In the genomic region with DNA sequence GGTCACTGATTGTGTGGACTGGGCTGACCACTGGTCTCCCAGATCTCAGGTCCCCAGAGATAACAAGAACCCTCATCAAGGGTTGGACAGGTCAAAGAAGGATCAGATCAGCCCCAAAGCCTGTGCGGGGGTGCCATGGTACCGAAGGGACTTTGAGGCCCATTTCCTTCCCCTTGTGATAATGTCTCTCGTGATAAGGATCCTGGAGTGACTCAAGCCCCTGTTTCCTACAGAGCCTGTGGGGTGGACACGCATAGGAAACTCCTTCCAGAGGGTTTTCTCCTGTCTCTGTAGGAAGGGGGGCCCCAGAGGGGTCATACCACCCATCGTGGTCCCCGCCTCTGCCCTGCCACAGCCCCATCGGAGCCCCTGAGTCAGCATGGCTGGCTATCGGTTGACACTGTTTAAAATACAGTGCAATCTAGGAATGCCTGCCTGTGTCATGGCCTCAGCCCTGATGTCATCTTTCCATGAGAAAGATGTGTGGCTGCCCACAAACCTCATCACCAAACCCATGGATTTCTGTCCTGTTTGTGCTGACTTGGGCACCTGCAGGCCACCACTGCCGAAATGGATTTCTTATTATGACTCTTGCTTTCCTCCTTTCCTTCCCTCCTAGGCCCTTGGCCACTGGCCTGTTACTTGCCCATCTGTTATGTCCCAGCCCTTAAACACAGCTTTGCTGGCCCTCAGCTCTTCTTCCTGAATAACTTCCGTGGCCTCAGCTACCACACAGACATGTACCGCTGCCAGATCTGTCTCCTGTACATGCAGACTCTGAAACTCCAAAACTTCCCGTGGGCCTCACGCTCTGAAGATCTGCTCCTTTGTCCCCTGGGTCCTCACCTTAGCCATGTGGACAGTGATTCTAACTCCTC, we compare ENCODE assay signal across 12 cellular contexts. TPM values are rescaled to one million over a fixed set of nuclear protein-coding genes. Genes with fewer than 3 reads are reported as not detected.
DNase-seq lines count a peak whose midpoint lies in the region; ATAC-seq, FAIRE-seq and TF ChIP-seq lines count a peak whose summit lies in the region.
"Had no signal": no experiment of that assay in that cellular context is flagged by ENCODE, and none has a peak within 500 bp of the region (broad histone marks: within the 10 kb centered on the region; RNA-seq: fewer than 3 reads in every experiment).

No MANE protein-coding gene starts in this region.

- no peak overlapping the region for H3K27ac ChIP-seq in kidney (ENCODE audit: low read depth in 2 of 2, low read length in 2 of 2)

- peak; percentile 64 for DNase-seq in stimulated activated naive CD4-positive, alpha-beta T cell treated with Interleukin-2 at 50 U/mL for 16 hours (lab: John Stamatoyannopoulos, UW)
- no peak for DNase-seq in stimulated activated naive CD4-positive, alpha-beta T cell (lab: John Stamatoyannopoulos, UW)
- peak; percentile 38 for DNase-seq in activated T-cell treated with anti-CD3 and anti-CD28 coated beads, Interleukin-2, amount 50 U/mL, for 4 hours
- DNase-seq in kidney (peak; percentile 42), T-cell (no peak)
- DNase-seq: CD8-positive, alpha-beta T cell; NCI-H748 treated with DMSO at 0.1 percent for 48 hours had no signal

- H3K9me3 Mint-ChIP-seq in activated T-cell treated with anti-CD3 and anti-CD28 coated beads, Interleukin-2, amount 50 U/mL, for 4 hours = no peaks in the 10 kb centered on the region
- no peaks in the 10 kb centered on the region for H3K9me3 Mint-ChIP-seq in T-cell
- H3K9me3 Mint-ChIP-seq: CD8-positive, alpha-beta T cell had no signal

- H3K27me3 Mint-ChIP-seq in activated T-cell treated with anti-CD3 and anti-CD28 coated beads, Interleukin-2, amount 50 U/mL, for 4 hours (ENCODE audit: low read depth) = no peaks in the 10 kb centered on the region
- no peaks in the 10 kb centered on the region for H3K27me3 Mint-ChIP-seq in T-cell

- peaks cover 34% of the 10 kb centered on the region for H3K4me1 Mint-ChIP-seq in activated T-cell treated with anti-CD3 and anti-CD28 coated beads, Interleukin-2, amount 50 U/mL, for 4 hours (ENCODE audit: low read depth)
- H3K4me1 Mint-ChIP-seq in T-cell = peaks cover 0 to 36% (median 16%) of the 10 kb centered on the region in 3 donors

- no peaks in the 10 kb centered on the region for H3K4me1 ChIP-seq in kidney (ENCODE audit: control insufficient read depth in 1 of 2, insufficient read depth in 1 of 2, low read depth in 1 of 2, low read length in 2 of 2)

- H3K4me3 ChIP-seq in kidney (ENCODE audit: low read length in 2 of 2) = no peak overlapping the region

- no peak overlapping the region for H3K9ac ChIP-seq in kidney (ENCODE audit: low read length in 2 of 2)

- POLR2A ChIA-PET in T-cell (lab: Charles Lee) = no interaction called here

- H3K36me3 Mint-ChIP-seq in activated T-cell treated with anti-CD3 and anti-CD28 coated beads, Interleukin-2, amount 50 U/mL, for 4 hours (ENCODE audit: insufficient read depth) = no peaks in the 10 kb centered on the region
- H3K36me3 Mint-ChIP-seq in T-cell = no peaks in the 10 kb centered on the region
- H3K36me3 Mint-ChIP-seq: CD8-positive, alpha-beta T cell had no signal

- intact Hi-C loops in kidney (cut with DNase I) = no loop called here

- no peaks in the 10 kb centered on the region for H3K9me3 ChIP-seq in kidney (ENCODE audit: control insufficient read depth in 1 of 2, low read length in 2 of 2)

- CTCF ChIA-PET in T-cell (lab: Charles Lee) = interaction anchor here in 1 of 2 donors (0.7 kb wide), 1 partner anchor 33 kb away, joined by 4 read pairs; no protein-coding TSS in a partner anchor

- FAIRE-seq in kidney (lab: Jason Lieb, UNC) = no peak
- FAIRE-seq: bronchial epithelial cell had no signal

- no peaks in the 10 kb centered on the region for H3K36me3 ChIP-seq in kidney (ENCODE audit: control insufficient read depth in 1 of 2, insufficient read depth in 2 of 2, low read length in 2 of 2)

- H3K27ac Mint-ChIP-seq in T-cell = no peak overlapping the region
- H3K27ac Mint-ChIP-seq: CD8-positive, alpha-beta T cell had no signal

- no peak for TF ChIP-seq CTCF in kidney (IDR thresholded peaks at IDR 0.05; ENCODE audit: borderline replicate concordance, extremely low read depth, insufficient read depth)

- H3K4me3 Mint-ChIP-seq in activated T-cell treated with anti-CD3 and anti-CD28 coated beads, Interleukin-2, amount 50 U/mL, for 4 hours = no peak overlapping the region
- no peak overlapping the region for H3K4me3 Mint-ChIP-seq in T-cell
- H3K4me3 Mint-ChIP-seq: CD8-positive, alpha-beta T cell had no signal

- ATAC-seq in activated T-cell treated with anti-CD3 and anti-CD28 coated beads, Interleukin-2, amount 50 U/mL, for 4 hours = peak; percentile 51 to 60
- no peak for ATAC-seq in GM21619 (IDR thresholded peaks at IDR 0.05; ENCODE audit: unreplicated experiment)
- no peak for ATAC-seq in T-cell (replicated peaks in 1 of 4)
- ATAC-seq in HG03045 (IDR thresholded peaks at IDR 0.05; ENCODE audit: unreplicated experiment) = no peak
- no peak for ATAC-seq in HG03139 (IDR thresholded peaks at IDR 0.05; ENCODE audit: unreplicated experiment)
- ATAC-seq: CD8-positive, alpha-beta T cell had no signal

RNA-seq across cellular contexts. Expression of a gene that starts 2.9 kb away (rescaled TPM):
- 100 to 1,000 TPM; 130 to 283 (median 277) TPM for total RNA-seq in activated T-cell treated with anti-CD3 and anti-CD28 coated beads, Interleukin-2, amount 50 U/mL, for 4 hours
- total RNA-seq in kidney = not detected
- not detected for polyA plus RNA-seq in kidney (ENCODE audit: insufficient read depth, low read depth, low replicate concordance)
- under 1 TPM in 1 of 5 donors, not detected in 4; 0.89 TPM for total RNA-seq in T-cell
- total RNA-seq: bronchial epithelial cell, mesenteric fat pad had no signal

RNA-seq across cellular contexts. Expression of a gene that starts 10.2 kb away (rescaled TPM):
- total RNA-seq in activated T-cell treated with anti-CD3 and anti-CD28 coated beads, Interleukin-2, amount 50 U/mL, for 4 hours = 100 to 1,000 TPM in 2 of 3 donors, 10 to 100 TPM in 1; 94.6 to 152 (median 138) TPM
- not detected for total RNA-seq in kidney
- polyA plus RNA-seq in kidney (ENCODE audit: insufficient read depth, low read depth, low replicate concordance) = not detected
- not detected for total RNA-seq in T-cell
- total RNA-seq: bronchial epithelial cell; CD8-positive, alpha-beta T cell; mesenteric fat pad had no signal

RNA-seq across cellular contexts. Expression of a gene that starts 59.2 kb away (rescaled TPM):
- 10 to 100 TPM; 25.0 to 38.0 (median 27.1) TPM for total RNA-seq in activated T-cell treated with anti-CD3 and anti-CD28 coated beads, Interleukin-2, amount 50 U/mL, for 4 hours
- total RNA-seq in kidney = 1.4 TPM
- 2.1 TPM for polyA plus RNA-seq in kidney (ENCODE audit: insufficient read depth, low read depth, low replicate concordance)
- total RNA-seq in T-cell = 10 to 100 TPM; 23.7 to 42.9 (median 27.8) TPM

Comparison
In these comparisons a context has a peak if more than half of its experiments do, and no peak if none do; other contexts are left out.
1. DNase-seq: peak in stimulated activated naive CD4-positive, alpha-beta T cell treated with Interleukin-2 at 50 U/mL for 16 hours (single experiment), activated T-cell treated with anti-CD3 and anti-CD28 coated beads, Interleukin-2, amount 50 U/mL, for 4 hours (single experiment) and kidney (single experiment); none in stimulated activated naive CD4-positive, alpha-beta T cell (0 of 6) and T-cell (0 of 34).
2. ATAC-seq: peak in activated T-cell treated with anti-CD3 and anti-CD28 coated beads, Interleukin-2, amount 50 U/mL, for 4 hours (2 of 2); none in GM21619 (single experiment), T-cell (0 of 4), HG03045 (single experiment) and HG03139 (single experiment).
3. RNA of a gene that starts 2.9 kb away (total RNA-seq): 130 to 283 TPM in activated T-cell treated with anti-CD3 and anti-CD28 coated beads, Interleukin-2, amount 50 U/mL, for 4 hours; 0.89 TPM in T-cell and not detected in kidney (single experiment); every median in the first group is over 10 times any median in the second.
4. RNA of a gene that starts 10.2 kb away (total RNA-seq): 94.6 to 152 TPM in activated T-cell treated with anti-CD3 and anti-CD28 coated beads, Interleukin-2, amount 50 U/mL, for 4 hours; not detected in kidney (single experiment) and not detected in T-cell; every median in the first group is over 10 times any median in the second.
5. RNA of a gene that starts 59.2 kb away (total RNA-seq): 23.7 to 42.9 TPM in T-cell and 25.0 to 38.0 TPM in activated T-cell treated with anti-CD3 and anti-CD28 coated beads, Interleukin-2, amount 50 U/mL, for 4 hours; 1.4 TPM in kidney (single experiment); every median in the first group is over 10 times any median in the second.